23 cellular contexts compared by ENCODE assay signal in the genomic region with DNA sequence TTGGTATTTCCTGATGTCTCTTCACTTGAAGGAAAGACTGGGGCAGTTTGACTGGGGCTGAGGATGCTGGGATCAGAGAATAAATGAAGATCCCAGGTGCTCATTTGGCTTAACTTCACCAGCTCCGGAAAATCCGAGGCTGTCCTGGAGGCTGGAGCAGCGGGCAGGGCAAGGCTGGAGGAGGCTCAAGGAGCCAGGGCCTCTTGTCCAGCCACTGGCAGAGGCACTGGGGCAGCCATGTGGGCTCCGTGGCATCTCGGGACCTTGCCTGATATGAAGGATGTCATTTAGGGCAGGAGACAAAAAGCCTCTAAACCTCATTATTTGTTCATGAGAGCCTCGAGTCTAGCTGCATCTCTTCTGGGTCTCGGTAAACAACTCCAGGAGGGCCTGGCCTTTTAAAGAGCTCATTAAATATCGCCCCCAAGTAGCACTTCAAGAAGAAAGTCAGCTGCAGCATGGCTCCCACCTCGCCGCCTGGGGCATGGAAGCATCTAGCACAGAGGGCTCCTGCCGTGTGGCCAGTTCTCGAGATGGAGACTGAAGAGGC. TPM values are rescaled to one million over a fixed set of nuclear protein-coding genes. Genes with fewer than 3 reads are reported as not detected.
DNase-seq lines count a peak whose midpoint lies in the region; ATAC-seq and TF ChIP-seq lines count a peak whose summit lies in the region.
"Had no signal": no experiment of that assay in that cellular context is flagged by ENCODE, and none has a peak within 500 bp of the region (broad histone marks: within the 10 kb centered on the region; RNA-seq: fewer than 3 reads in every experiment).

No MANE protein-coding gene starts in this region.

- H3K27me3 Mint-ChIP-seq in neural progenitor cell (ENCODE audit: insufficient read depth, low read depth), result peaks cover 4% of the 10 kb centered on the region

- H3K79me2 ChIP-seq in neural progenitor cell (ENCODE audit: low read depth), result no peaks in the 10 kb centered on the region

- no peaks in the 10 kb centered on the region for H3K27me3 ChIP-seq in neural progenitor cell
- H3K27me3 ChIP-seq: BE2C had no signal

- H3K36me3 Mint-ChIP-seq in neural progenitor cell, result no peaks in the 10 kb centered on the region

- peaks cover 6% of the 10 kb centered on the region for H3K4me1 Mint-ChIP-seq in neural progenitor cell

- peaks cover 9% of the 10 kb centered on the region for H3K4me1 ChIP-seq in neural progenitor cell
- H3K4me1 ChIP-seq: BE2C had no signal

- no peak overlapping the region for H3K9ac ChIP-seq in neural progenitor cell

- no peaks in the 10 kb centered on the region for H4K20me1 ChIP-seq in neural progenitor cell (ENCODE audit: low read depth)

- H2AFZ ChIP-seq in neural progenitor cell (replicated peaks), result peak overlapping the region; percentile 42
- H2AFZ ChIP-seq: PC-9 had no signal

- peak; percentile 43 for DNase-seq in activated CD8-positive, alpha-beta memory T cell treated with anti-CD3 and anti-CD28 coated beads for 24 hours
- DNase-seq in activated CD8-positive, alpha-beta memory T cell treated with anti-CD3 and anti-CD28 coated beads, Interleukin-2, amount 50 U/mL, for 4 hours, result no peak
- DNase-seq in ecto neural progenitor cell (ENCODE audit: low spot score), result peak; percentile 37
- DNase-seq in neural progenitor cell (ENCODE audit: low spot score), result no peak
- DNase-seq in globus pallidus (ENCODE audit: low spot score), result no peak
- no peak for DNase-seq in stimulated activated naive CD4-positive, alpha-beta T cell (lab: John Stamatoyannopoulos, UW)
- DNase-seq: BE2C; CD4-positive, CD25-positive, alpha-beta regulatory T cell; COR-L47; DMS 273 treated with DMSO at 0.1 percent for 48 hours; EL; NCI-H1105 treated with DMSO at 0.1 percent for 48 hours; NCI-H187; NCI-H2107; NCI-H226; NCI-H524; NCI-H82; PC-9; SIG-M5 had no signal

- no peak overlapping the region for H3K27ac ChIP-seq in neural progenitor cell
- H3K27ac ChIP-seq: PC-9, RWPE1 had no signal

- H3K4me2 ChIP-seq in neural progenitor cell, result no peak overlapping the region
- H3K4me2 ChIP-seq: PC-9 had no signal

- ATAC-seq in HG02588 (IDR thresholded peaks at IDR 0.05; ENCODE audit: unreplicated experiment), result no peak

- no peak for TF ChIP-seq CTCF in neural progenitor cell (IDR thresholded peaks at IDR 0.05)

- no peaks in the 10 kb centered on the region for H3F3A ChIP-seq in neural progenitor cell (ENCODE audit: low read depth)

- no peaks in the 10 kb centered on the region for H3K36me3 ChIP-seq in neural progenitor cell
- H3K36me3 ChIP-seq: BE2C had no signal

- H3K27ac Mint-ChIP-seq in neural progenitor cell, result no peak overlapping the region
- H3K27ac Mint-ChIP-seq: CD4-positive, CD25-positive, alpha-beta regulatory T cell had no signal

- no peaks in the 10 kb centered on the region for H3K9me3 ChIP-seq in neural progenitor cell (ENCODE audit: low read depth)
- H3K9me3 ChIP-seq: BE2C had no signal

- no peak overlapping the region for H3K4me3 Mint-ChIP-seq in neural progenitor cell
- H3K4me3 Mint-ChIP-seq: CD4-positive, CD25-positive, alpha-beta regulatory T cell had no signal

- H3K9me3 Mint-ChIP-seq in neural progenitor cell, result peaks cover 14% of the 10 kb centered on the region

- H3K4me3 ChIP-seq in neural progenitor cell, result no peak overlapping the region
- H3K4me3 ChIP-seq: PC-9 had no signal

RNA-seq across cellular contexts. Expression of a gene that starts 13.5 kb away (rescaled TPM):
- total RNA-seq in neural progenitor cell (ENCODE audit: low replicate concordance), result not detected in 2 replicates
- total RNA-seq: H1, PC-9 had no signal

RNA-seq across cellular contexts. Expression of a gene that starts 57.3 kb away (rescaled TPM):
- total RNA-seq in neural progenitor cell (ENCODE audit: low replicate concordance), result not detected in 2 replicates
- total RNA-seq: A172, H1, PC-9 had no signal

Comparison
In these comparisons a context has a peak if more than half of its experiments do, and no peak if none do; other contexts are left out.
1. DNase-seq: peak in activated CD8-positive, alpha-beta memory T cell treated with anti-CD3 and anti-CD28 coated beads for 24 hours (single experiment) and ecto neural progenitor cell (single experiment); none in activated CD8-positive, alpha-beta memory T cell treated with anti-CD3 and anti-CD28 coated beads, Interleukin-2, amount 50 U/mL, for 4 hours (single experiment), neural progenitor cell (single experiment), globus pallidus (single experiment) and stimulated activated naive CD4-positive, alpha-beta T cell (0 of 6).